ENCODE assay signal across 9 cellular contexts in the genomic region with DNA sequence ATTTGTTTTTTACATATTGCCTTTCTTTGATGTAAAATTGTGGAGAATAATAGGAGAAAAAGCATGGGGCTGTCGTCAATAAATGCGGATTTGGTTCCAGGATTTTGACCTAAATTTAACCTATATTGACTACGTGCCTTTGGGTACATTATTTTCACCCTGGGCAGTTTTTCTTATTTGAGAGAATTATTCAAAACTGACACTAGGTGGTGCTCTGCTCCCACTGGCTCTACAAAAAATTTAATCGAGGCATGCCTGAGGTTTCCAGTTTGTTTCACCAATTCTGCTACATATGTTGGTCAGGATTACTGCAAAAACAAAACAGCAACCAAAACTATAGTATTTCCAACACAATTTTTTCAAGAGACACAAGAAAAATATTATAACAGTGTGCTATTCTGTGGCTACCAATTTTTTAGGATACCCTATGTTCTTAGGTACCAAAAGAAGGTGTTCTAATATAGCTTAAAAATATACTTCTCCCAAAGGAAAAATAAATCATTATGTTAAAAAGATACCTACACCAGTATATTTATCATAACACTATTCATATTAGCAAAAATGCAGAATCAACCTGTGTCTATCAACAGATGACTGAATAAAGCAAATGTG. TPM values are rescaled to one million over a fixed set of nuclear protein-coding genes. Genes with fewer than 3 reads are reported as not detected.
DNase-seq lines count a peak whose midpoint lies in the region; ATAC-seq and TF ChIP-seq lines count a peak whose summit lies in the region.
"Had no signal": no experiment of that assay in that cellular context is flagged by ENCODE, and none has a peak within 500 bp of the region (broad histone marks: within the 10 kb centered on the region; RNA-seq: fewer than 3 reads in every experiment).

No MANE protein-coding gene starts in this region.

- no peaks in the 10 kb centered on the region for H3K4me1 ChIP-seq in colonic mucosa

- peaks cover 5% of the 10 kb centered on the region for H3K27me3 ChIP-seq in AG04450 (ENCODE audit: control insufficient read depth, insufficient read depth, low read length)
- no peaks in the 10 kb centered on the region for H3K27me3 ChIP-seq in GM06990 (replicated peaks; ENCODE audit: control insufficient read depth, insufficient read depth, low read length)
- H3K27me3 ChIP-seq in colonic mucosa: no peaks in the 10 kb centered on the region

- H3K4me3 ChIP-seq in AG04450 (ENCODE audit: low read depth, low read length) (no peak overlapping the region), GM06990 (replicated peaks; ENCODE audit: low read depth, low read length) (no peak overlapping the region), colonic mucosa (no peak overlapping the region)

- H3K27ac ChIP-seq in AG04450 (ENCODE audit: low read depth, low read length) (no peak overlapping the region), colonic mucosa (no peak overlapping the region)

- H3K9ac ChIP-seq in colonic mucosa (ENCODE audit: low read depth in 2 of 2, low read length in 2 of 2): no peak overlapping the region

- POLR2A ChIA-PET in AG04450 (lab: Yijun Ruan, JAX): no interaction called here

- intact Hi-C loops in colonic mucosa (cut with DNase I): loop anchor here (5.0 kb wide), 1 partner anchor 106 kb away; no protein-coding TSS in a partner anchor

- no peak for DNase-seq in AG04450 (ENCODE audit: low read depth, low spot score)
- DNase-seq in GM06990 (ENCODE audit: extremely low read depth, insufficient read length): no peak
- DNase-seq in NCI-H69 (lab: John Stamatoyannopoulos, UW): peak; percentile 80
- no peak for DNase-seq in colonic mucosa
- DNase-seq in middle frontal gyrus (ENCODE audit: extremely low spot score, low spot score): peak; percentile 61
- no peak for DNase-seq in activated effector memory CD4-positive, alpha-beta T cell treated with anti-CD3 and anti-CD28 coated beads, Interleukin-2, amount 50 U/mL, for 16 hours
- DNase-seq in activated T-cell treated with anti-CD3 and anti-CD28 coated beads for 4 hours: no peak

- no peaks in the 10 kb centered on the region for H3K9me3 ChIP-seq in AG04450 (ENCODE audit: control insufficient read depth, insufficient read depth, low read length)
- no peaks in the 10 kb centered on the region for H3K9me3 ChIP-seq in colonic mucosa

- H3K36me3 ChIP-seq in GM06990 (ENCODE audit: control insufficient read depth, insufficient read depth, low read length) (no peaks in the 10 kb centered on the region), colonic mucosa (no peaks in the 10 kb centered on the region)

- TF ChIP-seq CTCF in AG04450 (IDR thresholded peaks at IDR 0.05; ENCODE audit: low read depth, low read length): peak; percentile 84
- peak; percentile 72 for TF ChIP-seq CTCF in GM06990 (IDR thresholded peaks at IDR 0.05; ENCODE audit: insufficient read depth, low read length, poor library complexity, severe bottlenecking)
- TF ChIP-seq CTCF in colonic mucosa (IDR thresholded peaks at IDR 0.05): peak; percentile 61

- ATAC-seq in HG02885 (IDR thresholded peaks at IDR 0.05; ENCODE audit: poor library complexity, unreplicated experiment): peak; percentile 63

- CTCF ChIA-PET in AG04450 (lab: Charles Lee): interaction anchor here (0.6 to 10.5 kb wide), 34 partner anchors 9 to 988 kb away, joined by 3 to 406 read pairs (median 4); a partner anchor contains a TSS

RNA-seq across cellular contexts. Expression of a gene that starts 48.6 kb away (rescaled TPM):
- not detected in 2 replicates for polyA plus RNA-seq in AG04450 (2011; rRNA removed)
- polyA minus RNA-seq in AG04450 (2011; rRNA and poly(A)+ RNA removed): not detected in 2 replicates
- total RNA-seq in colonic mucosa: not detected
- total RNA-seq: subcutaneous adipose tissue had no signal

RNA-seq across cellular contexts. Expression of a gene that starts 58.2 kb away (rescaled TPM):
- polyA plus RNA-seq in AG04450 (2011; rRNA removed): 84.4 and 105 TPM in 2 replicates
- polyA minus RNA-seq in AG04450 (2011; rRNA and poly(A)+ RNA removed): 18.2 and 31.1 TPM in 2 replicates
- total RNA-seq in colonic mucosa: 10 to 100 TPM; 47.5 to 86.5 TPM

Comparison
In these comparisons a context has a peak if more than half of its experiments do, and no peak if none do; other contexts are left out.
1. DNase-seq: peak in NCI-H69 (single experiment) and middle frontal gyrus (single experiment); none in AG04450 (single experiment), GM06990 (single experiment), colonic mucosa (single experiment), activated effector memory CD4-positive, alpha-beta T cell treated with anti-CD3 and anti-CD28 coated beads, Interleukin-2, amount 50 U/mL, for 16 hours (single experiment) and activated T-cell treated with anti-CD3 and anti-CD28 coated beads for 4 hours (single experiment).
2. Peak in every context shown above with its lines, with median percentiles within 50 percentile points of each other: CTCF ChIP-seq.